In the genomic region with DNA sequence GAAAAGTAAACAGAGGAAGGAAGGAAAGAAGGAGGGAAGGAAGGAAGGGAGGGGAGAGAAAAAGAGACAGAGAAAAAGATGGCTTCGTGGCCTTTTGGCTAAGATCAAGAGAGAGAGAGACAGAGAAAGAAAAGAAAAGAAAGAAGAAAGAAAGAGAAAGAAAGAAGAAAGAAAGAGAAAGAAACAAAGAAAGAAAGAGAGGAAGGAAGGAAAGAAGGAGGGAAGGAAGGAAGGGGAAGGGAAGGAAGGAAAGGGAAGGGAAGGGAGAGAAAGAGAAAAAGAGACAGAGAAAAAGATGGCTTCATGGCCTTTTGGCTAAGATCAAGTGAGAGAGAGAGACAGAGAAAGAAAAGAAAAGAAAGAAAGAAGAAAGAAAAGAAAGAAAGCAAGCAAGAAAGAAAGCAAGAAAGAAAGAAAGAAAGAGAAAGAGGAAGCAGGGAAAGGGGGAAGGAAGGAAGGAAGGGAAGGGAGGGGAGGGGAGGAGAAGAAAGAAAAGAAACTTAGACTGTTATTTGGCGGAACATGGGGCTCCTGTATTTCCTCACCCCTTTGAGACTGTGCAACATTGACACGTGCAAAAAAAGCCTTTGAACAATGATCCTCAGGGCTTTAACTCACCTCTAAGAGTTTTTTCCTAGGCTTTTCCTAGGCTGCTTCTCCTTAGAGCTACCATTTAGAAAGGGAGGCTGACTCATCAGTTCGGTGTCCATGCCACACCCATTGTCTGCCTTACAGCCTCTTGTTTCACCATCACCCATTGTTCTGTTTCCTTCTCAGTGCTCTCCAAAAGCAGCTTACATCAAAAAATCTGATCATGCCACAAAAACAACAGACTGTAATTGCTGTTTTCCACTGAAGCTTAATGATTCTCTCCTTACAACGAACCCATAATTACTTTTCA, we compare ENCODE assay signal across 1 cellular context.
TF ChIP-seq lines count a peak whose summit lies in the region.

No MANE protein-coding gene starts in this region.

TF ChIP-seq in K562, 482 proteins besides CTCF, POLR2A, EP300 and RAD21 (continued from another document):
- TF ChIP-seq ZNF41 (CRISPR knock-in tag; conservative IDR thresholded peaks at IDR 0.05) (no peak), ZNF512 (tag; IDR thresholded peaks at IDR 0.05) (peak; percentile 99), HNRNPK (IDR thresholded peaks at IDR 0.05; ENCODE audit: low read depth, low read length, poor library complexity, severe bottlenecking) (peak; percentile 29), NFE2 (IDR thresholded peaks at IDR 0.05; ENCODE audit: low read depth) (peak; percentile 45; the same call in 1 of the 2 replicates), C11orf30 (IDR thresholded peaks at IDR 0.05; ENCODE audit: low read depth) (peak; percentile 83), MAFF (IDR thresholded peaks at IDR 0.05; ENCODE audit: low read length) (peak; percentile 46; the same call in 1 of the 2 replicates), CREM (IDR thresholded peaks at IDR 0.05; ENCODE audit: low read depth) (no peak), MAFG (tag; conservative IDR thresholded peaks at IDR 0.05) (peak; percentile 68), JUND (IDR thresholded peaks at IDR 0.05; ENCODE audit: borderline replicate concordance, low read depth, low read length) (peak; percentile 76; the same call in 1 of the 2 replicates), JUND (tag; IDR thresholded peaks at IDR 0.05; ENCODE audit: borderline replicate concordance, low read depth, low read length) (peak; percentile 54; the same call in 1 of the 3 replicates)
